In the genomic region with DNA sequence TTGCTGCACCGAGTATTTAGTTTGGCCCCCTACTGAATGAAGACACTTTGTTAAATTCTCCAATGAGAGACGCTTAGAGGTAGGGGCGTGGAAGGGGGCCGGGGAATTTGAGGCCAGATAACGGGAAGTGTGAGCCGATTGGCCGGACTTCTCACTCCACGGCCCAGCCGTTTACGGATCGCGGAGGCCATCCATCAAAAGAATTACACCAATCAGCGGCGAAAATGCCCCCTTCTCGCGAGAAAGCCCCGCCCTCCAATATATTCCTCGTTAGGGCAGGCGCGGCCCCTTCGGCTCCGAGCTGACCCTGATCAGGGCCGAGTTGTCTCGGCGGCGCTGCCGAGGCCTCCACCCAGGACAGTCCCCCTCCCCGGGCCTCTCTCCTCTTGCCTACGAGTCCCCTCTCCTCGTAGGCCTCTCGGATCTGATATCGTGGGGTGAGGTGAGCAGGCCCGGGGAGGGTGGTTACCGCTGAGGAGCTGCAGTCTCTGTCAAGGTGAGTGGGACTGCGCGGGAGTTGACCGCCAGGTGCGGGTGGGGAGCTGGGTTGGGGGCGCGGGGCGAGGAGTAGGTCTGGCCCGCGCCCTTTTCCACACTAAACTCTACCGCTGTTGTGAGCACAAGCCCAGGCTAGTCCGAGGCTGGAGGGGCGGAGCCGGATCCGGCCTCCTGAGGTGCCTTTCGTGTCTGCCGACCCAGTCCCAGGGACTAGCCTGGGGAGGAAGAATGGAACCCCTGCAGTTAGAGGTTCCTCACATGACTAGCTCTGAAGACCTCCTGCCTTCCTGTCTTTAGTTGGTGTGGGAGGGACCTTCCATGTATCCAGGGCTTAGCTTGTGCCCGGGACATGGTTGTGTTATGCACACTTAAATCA, we compare ENCODE assay signal across 1 cellular context.
TF ChIP-seq lines count a peak whose summit lies in the region.

A gene with protein sequence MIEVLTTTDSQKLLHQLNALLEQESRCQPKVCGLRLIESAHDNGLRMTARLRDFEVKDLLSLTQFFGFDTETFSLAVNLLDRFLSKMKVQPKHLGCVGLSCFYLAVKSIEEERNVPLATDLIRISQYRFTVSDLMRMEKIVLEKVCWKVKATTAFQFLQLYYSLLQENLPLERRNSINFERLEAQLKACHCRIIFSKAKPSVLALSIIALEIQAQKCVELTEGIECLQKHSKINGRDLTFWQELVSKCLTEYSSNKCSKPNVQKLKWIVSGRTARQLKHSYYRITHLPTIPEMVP (plus strand): TSS at position 287 of the 874 bp plus-strand sequence. CDS start 1,662 bp downstream, outside the sequence.

TF ChIP-seq in HepG2, 621 proteins besides CTCF, POLR2A, EP300 and RAD21 (continued from another document and continues in another):
- TF ChIP-seq ZNF367 (CRISPR knock-in tag; IDR thresholded peaks at IDR 0.05; ENCODE audit: borderline replicate concordance) (no peak), GATAD1 (CRISPR knock-in tag; IDR thresholded peaks at IDR 0.05) (peak; percentile 49), GATAD2A (CRISPR knock-in tag; IDR thresholded peaks at IDR 0.05) (peak; percentile 21; the same call in 1 of the 2 replicates), REL (CRISPR knock-in tag; conservative IDR thresholded peaks at IDR 0.05) (no peak), ZNF329 (CRISPR knock-in tag; IDR thresholded peaks at IDR 0.05; ENCODE audit: low read depth) (peak; percentile 41; the same call in 1 of the 2 replicates), POLR2AphosphoS2 (IDR thresholded peaks at IDR 0.05; ENCODE audit: low read depth, low read length) (no peak; the same call in 1 of the 2 replicates), ZNF652 (CRISPR knock-in tag; IDR thresholded peaks at IDR 0.05; ENCODE audit: borderline replicate concordance, low read depth) (no peak), HNRNPUL1 (IDR thresholded peaks at IDR 0.05; ENCODE audit: low read depth, low read length) (no peak), HMG20B (CRISPR knock-in tag; conservative IDR thresholded peaks at IDR 0.05) (no peak), GTF2F1 (IDR thresholded peaks at IDR 0.05; ENCODE audit: low read length) (peak; percentile 79; the same call in 1 of the 2 replicates), YEATS4 (CRISPR knock-in tag; IDR thresholded peaks at IDR 0.05; ENCODE audit: borderline replicate concordance) (no peak), ZNF883 (CRISPR knock-in tag; IDR thresholded peaks at IDR 0.05; ENCODE audit: not compliant biosample characterization) (no peak), ZNF414 (CRISPR knock-in tag; IDR thresholded peaks at IDR 0.05) (no peak), KDM2A (CRISPR knock-in tag; IDR thresholded peaks at IDR 0.05; ENCODE audit: borderline replicate concordance, low read depth) (peak; percentile 26; the same call in 1 of the 2 replicates), FOSL2 (CRISPR knock-in tag; IDR thresholded peaks at IDR 0.05) (peak; percentile 11; the same call in 1 of the 2 replicates), KLF15 (CRISPR knock-in tag; IDR thresholded peaks at IDR 0.05; ENCODE audit: borderline replicate concordance) (peak; percentile 82; the same call in 1 of the 2 replicates), E2F1 (CRISPR knock-in tag; IDR thresholded peaks at IDR 0.05) (no peak), ZNF574 (CRISPR knock-in tag; IDR thresholded peaks at IDR 0.05) (peak; percentile 17; the same call in 1 of the 2 replicates), TOE1 (CRISPR knock-in tag; IDR thresholded peaks at IDR 0.05) (no peak), SCMH1 (CRISPR knock-in tag; IDR thresholded peaks at IDR 0.05; ENCODE audit: borderline replicate concordance) (no peak), ATF3 (CRISPR knock-in tag; IDR thresholded peaks at IDR 0.05) (0 out of 2 replicates have a peak, but pooled peaks have one; percentile 23), FOXM1 (CRISPR knock-in tag; IDR thresholded peaks at IDR 0.05) (no peak), CBX1 (IDR thresholded peaks at IDR 0.05; ENCODE audit: low read depth) (peak; percentile 27), ZNF17 (CRISPR knock-in tag; IDR thresholded peaks at IDR 0.05) (no peak), ATF2 (CRISPR knock-in tag; IDR thresholded peaks at IDR 0.05) (peak; percentile 40; the same call in 1 of the 2 replicates), MXI1 (IDR thresholded peaks at IDR 0.05; ENCODE audit: borderline replicate concordance, low read depth, low read length) (no peak), MBD4 (IDR thresholded peaks at IDR 0.05; ENCODE audit: borderline replicate concordance, low read length) (no peak), NPAS2 (CRISPR knock-in tag; IDR thresholded peaks at IDR 0.05; ENCODE audit: borderline replicate concordance) (no peak), STAG1 (CRISPR knock-in tag; IDR thresholded peaks at IDR 0.05) (no peak), ZFP1 (CRISPR knock-in tag; IDR thresholded peaks at IDR 0.05) (peak; percentile 52; the same call in 1 of the 2 replicates), ZNF24 (IDR thresholded peaks at IDR 0.05) (no peak)
- TF ChIP-seq, protein P1, sequence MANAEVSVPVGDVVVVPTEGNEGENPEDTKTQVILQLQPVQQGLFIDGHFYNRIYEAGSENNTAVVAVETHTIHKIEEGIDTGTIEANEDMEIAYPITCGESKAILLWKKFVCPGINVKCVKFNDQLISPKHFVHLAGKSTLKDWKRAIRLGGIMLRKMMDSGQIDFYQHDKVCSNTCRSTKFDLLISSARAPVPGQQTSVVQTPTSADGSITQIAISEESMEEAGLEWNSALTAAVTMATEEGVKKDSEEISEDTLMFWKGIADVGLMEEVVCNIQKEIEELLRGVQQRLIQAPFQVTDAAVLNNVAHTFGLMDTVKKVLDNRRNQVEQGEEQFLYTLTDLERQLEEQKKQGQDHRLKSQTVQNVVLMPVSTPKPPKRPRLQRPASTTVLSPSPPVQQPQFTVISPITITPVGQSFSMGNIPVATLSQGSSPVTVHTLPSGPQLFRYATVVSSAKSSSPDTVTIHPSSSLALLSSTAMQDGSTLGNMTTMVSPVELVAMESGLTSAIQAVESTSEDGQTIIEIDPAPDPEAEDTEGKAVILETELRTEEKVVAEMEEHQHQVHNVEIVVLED (CRISPR knock-in tag; IDR thresholded peaks at IDR 0.05; ENCODE audit: borderline replicate concordance), result 0 out of 2 replicates have a peak, but pooled peaks have one; percentile 18
- TF ChIP-seq, protein P2, sequence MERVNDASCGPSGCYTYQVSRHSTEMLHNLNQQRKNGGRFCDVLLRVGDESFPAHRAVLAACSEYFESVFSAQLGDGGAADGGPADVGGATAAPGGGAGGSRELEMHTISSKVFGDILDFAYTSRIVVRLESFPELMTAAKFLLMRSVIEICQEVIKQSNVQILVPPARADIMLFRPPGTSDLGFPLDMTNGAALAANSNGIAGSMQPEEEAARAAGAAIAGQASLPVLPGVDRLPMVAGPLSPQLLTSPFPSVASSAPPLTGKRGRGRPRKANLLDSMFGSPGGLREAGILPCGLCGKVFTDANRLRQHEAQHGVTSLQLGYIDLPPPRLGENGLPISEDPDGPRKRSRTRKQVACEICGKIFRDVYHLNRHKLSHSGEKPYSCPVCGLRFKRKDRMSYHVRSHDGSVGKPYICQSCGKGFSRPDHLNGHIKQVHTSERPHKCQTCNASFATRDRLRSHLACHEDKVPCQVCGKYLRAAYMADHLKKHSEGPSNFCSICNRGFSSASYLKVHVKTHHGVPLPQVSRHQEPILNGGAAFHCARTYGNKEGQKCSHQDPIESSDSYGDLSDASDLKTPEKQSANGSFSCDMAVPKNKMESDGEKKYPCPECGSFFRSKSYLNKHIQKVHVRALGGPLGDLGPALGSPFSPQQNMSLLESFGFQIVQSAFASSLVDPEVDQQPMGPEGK (CRISPR knock-in tag; IDR thresholded peaks at IDR 0.05), result peak; percentile 88
- TF ChIP-seq, protein P3, sequence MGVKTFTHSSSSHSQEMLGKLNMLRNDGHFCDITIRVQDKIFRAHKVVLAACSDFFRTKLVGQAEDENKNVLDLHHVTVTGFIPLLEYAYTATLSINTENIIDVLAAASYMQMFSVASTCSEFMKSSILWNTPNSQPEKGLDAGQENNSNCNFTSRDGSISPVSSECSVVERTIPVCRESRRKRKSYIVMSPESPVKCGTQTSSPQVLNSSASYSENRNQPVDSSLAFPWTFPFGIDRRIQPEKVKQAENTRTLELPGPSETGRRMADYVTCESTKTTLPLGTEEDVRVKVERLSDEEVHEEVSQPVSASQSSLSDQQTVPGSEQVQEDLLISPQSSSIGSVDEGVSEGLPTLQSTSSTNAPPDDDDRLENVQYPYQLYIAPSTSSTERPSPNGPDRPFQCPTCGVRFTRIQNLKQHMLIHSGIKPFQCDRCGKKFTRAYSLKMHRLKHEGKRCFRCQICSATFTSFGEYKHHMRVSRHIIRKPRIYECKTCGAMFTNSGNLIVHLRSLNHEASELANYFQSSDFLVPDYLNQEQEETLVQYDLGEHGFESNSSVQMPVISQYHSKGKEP (CRISPR knock-in tag; IDR thresholded peaks at IDR 0.05), result no peak
- TF ChIP-seq, protein P4, sequence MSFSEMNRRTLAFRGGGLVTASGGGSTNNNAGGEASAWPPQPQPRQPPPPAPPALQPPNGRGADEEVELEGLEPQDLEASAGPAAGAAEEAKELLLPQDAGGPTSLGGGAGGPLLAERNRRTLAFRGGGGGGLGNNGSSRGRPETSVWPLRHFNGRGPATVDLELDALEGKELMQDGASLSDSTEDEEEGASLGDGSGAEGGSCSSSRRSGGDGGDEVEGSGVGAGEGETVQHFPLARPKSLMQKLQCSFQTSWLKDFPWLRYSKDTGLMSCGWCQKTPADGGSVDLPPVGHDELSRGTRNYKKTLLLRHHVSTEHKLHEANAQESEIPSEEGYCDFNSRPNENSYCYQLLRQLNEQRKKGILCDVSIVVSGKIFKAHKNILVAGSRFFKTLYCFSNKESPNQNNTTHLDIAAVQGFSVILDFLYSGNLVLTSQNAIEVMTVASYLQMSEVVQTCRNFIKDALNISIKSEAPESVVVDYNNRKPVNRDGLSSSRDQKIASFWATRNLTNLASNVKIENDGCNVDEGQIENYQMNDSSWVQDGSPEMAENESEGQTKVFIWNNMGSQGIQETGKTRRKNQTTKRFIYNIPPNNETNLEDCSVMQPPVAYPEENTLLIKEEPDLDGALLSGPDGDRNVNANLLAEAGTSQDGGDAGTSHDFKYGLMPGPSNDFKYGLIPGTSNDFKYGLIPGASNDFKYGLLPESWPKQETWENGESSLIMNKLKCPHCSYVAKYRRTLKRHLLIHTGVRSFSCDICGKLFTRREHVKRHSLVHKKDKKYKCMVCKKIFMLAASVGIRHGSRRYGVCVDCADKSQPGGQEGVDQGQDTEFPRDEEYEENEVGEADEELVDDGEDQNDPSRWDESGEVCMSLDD (CRISPR knock-in tag; IDR thresholded peaks at IDR 0.05; ENCODE audit: borderline replicate concordance), result no peak
- TF ChIP-seq, protein P5, sequence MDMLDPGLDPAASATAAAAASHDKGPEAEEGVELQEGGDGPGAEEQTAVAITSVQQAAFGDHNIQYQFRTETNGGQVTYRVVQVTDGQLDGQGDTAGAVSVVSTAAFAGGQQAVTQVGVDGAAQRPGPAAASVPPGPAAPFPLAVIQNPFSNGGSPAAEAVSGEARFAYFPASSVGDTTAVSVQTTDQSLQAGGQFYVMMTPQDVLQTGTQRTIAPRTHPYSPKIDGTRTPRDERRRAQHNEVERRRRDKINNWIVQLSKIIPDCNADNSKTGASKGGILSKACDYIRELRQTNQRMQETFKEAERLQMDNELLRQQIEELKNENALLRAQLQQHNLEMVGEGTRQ (IDR thresholded peaks at IDR 0.05; ENCODE audit: low read depth, low read length), result no peak
- TF ChIP-seq, protein P5 (CRISPR knock-in tag; IDR thresholded peaks at IDR 0.05; ENCODE audit: borderline replicate concordance), result no peak
